Comparison of ENCODE assay signal across 1 cellular context in the genomic region with DNA sequence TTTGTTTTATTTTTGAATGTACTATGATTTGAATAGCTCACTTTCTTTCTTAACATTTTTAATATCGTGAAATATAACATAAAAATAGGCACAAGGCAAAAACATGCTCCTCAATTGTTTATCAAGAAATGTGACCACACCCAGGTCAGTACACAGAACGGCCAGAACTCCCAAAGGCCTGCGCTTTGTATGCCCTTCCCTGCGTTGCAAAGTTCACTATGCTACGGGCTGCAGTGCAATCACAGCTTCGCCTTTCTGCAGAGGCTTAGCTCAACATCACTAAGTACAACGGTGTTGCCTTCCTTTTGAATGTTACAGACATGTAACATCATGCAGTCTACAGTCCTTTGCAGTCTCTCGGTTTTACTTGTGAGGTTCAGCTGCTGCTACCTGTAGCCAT.
TF ChIP-seq lines count a peak whose summit lies in the region.

No MANE protein-coding gene starts in this region.

TF ChIP-seq in HepG2, 621 proteins besides CTCF, POLR2A, EP300 and RAD21 (continued from another document):
- TF ChIP-seq, protein P1, sequence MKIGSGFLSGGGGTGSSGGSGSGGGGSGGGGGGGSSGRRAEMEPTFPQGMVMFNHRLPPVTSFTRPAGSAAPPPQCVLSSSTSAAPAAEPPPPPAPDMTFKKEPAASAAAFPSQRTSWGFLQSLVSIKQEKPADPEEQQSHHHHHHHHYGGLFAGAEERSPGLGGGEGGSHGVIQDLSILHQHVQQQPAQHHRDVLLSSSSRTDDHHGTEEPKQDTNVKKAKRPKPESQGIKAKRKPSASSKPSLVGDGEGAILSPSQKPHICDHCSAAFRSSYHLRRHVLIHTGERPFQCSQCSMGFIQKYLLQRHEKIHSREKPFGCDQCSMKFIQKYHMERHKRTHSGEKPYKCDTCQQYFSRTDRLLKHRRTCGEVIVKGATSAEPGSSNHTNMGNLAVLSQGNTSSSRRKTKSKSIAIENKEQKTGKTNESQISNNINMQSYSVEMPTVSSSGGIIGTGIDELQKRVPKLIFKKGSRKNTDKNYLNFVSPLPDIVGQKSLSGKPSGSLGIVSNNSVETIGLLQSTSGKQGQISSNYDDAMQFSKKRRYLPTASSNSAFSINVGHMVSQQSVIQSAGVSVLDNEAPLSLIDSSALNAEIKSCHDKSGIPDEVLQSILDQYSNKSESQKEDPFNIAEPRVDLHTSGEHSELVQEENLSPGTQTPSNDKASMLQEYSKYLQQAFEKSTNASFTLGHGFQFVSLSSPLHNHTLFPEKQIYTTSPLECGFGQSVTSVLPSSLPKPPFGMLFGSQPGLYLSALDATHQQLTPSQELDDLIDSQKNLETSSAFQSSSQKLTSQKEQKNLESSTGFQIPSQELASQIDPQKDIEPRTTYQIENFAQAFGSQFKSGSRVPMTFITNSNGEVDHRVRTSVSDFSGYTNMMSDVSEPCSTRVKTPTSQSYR (CRISPR knock-in tag; IDR thresholded peaks at IDR 0.05; ENCODE audit: borderline replicate concordance) = no peak
- TF ChIP-seq TMF1 (CRISPR knock-in tag; IDR thresholded peaks at IDR 0.05; ENCODE audit: low read depth) (no peak), ATF7 (IDR thresholded peaks at IDR 0.05) (no peak), ATF7 (CRISPR knock-in tag; IDR thresholded peaks at IDR 0.05) (no peak), ZMYM4 (CRISPR knock-in tag; IDR thresholded peaks at IDR 0.05) (no peak), SMAD9 (CRISPR knock-in tag; IDR thresholded peaks at IDR 0.05) (no peak), NCOR1 (IDR thresholded peaks at IDR 0.05; ENCODE audit: borderline replicate concordance, low read length) (no peak), ZNF569 (CRISPR knock-in tag; IDR thresholded peaks at IDR 0.05; ENCODE audit: borderline replicate concordance) (no peak)
